8 cellular contexts compared by ENCODE assay signal in the genomic region with DNA sequence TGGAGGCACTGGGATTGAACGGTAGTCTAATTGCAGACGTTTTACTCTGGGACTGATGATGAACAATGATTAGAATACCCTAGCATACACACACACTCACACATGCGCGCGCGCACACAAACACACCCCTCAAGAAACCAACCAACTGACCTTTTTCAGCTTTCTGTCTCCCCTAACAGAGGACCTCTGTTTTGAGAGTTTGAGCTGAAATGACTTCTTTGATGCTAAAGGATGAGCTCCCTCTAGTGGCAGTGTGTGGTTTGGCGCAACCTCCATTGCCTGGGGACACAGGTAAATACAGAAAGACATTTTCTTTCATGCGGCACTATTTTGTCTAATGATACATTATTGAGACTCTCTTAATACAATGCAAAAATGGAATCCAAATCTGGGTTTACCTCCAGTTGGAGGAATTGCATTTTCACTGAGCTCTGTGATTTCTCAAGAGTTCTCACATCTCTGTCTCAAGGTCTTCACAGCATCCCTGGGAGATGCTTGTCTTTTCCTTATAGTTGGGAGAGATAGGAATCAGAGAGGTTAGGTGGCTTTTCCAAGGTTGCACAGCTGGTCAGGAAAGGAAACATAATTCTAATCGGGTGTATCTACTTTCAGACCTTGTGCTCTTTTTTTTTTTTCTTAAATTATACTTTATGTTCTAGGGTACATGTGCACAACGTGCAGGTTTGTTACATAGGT.
DNase-seq lines count a peak whose midpoint lies in the region; ATAC-seq and TF ChIP-seq lines count a peak whose summit lies in the region.

No MANE protein-coding gene starts in this region.

- ATAC-seq in GM18498 (IDR thresholded peaks at IDR 0.05; ENCODE audit: unreplicated experiment) (peak; percentile 60), HG03097 (IDR thresholded peaks at IDR 0.05; ENCODE audit: low FRiP score, unreplicated experiment) (peak; percentile 44)

- peak; percentile 61 for DNase-seq in ACHN
- peak; percentile 62 for DNase-seq in NCI-H460 (ENCODE audit: extremely low read depth, low read depth)
- DNase-seq in activated CD4-positive, alpha-beta T cell treated with anti-CD3 and anti-CD28 coated beads for 48 hours, result peak; percentile 79
- no peak for DNase-seq in coronary artery (ENCODE audit: low spot score)
- peak; percentile 62 to 70 for DNase-seq in lung microvascular endothelial cell (ENCODE audit: low read depth in 2 of 2)
- peak; percentile 37 to 55 for DNase-seq in stimulated activated CD8-positive, alpha-beta memory T cell treated with anti-CD3 and anti-CD28 coated beads, Interleukin-2, amount 100 ng/mL, for 48 hours (ENCODE audit: low read depth in 2 of 2)

- no peak overlapping the region for H3K27ac ChIP-seq in coronary artery

- TF ChIP-seq CTCF in coronary artery (IDR thresholded peaks at IDR 0.05), result peak; percentile 60

- in situ Hi-C loops in ACHN (cut with HindIII; ENCODE audit: low pct_ligation_motif_present, low pct_unique_long_range_greater_than_20kb, low sequenced_read_pairs), result no loop called here

- no peak overlapping the region for H3K4me3 ChIP-seq in coronary artery
